ENCODE assay signal across 18 cellular contexts in the genomic region with DNA sequence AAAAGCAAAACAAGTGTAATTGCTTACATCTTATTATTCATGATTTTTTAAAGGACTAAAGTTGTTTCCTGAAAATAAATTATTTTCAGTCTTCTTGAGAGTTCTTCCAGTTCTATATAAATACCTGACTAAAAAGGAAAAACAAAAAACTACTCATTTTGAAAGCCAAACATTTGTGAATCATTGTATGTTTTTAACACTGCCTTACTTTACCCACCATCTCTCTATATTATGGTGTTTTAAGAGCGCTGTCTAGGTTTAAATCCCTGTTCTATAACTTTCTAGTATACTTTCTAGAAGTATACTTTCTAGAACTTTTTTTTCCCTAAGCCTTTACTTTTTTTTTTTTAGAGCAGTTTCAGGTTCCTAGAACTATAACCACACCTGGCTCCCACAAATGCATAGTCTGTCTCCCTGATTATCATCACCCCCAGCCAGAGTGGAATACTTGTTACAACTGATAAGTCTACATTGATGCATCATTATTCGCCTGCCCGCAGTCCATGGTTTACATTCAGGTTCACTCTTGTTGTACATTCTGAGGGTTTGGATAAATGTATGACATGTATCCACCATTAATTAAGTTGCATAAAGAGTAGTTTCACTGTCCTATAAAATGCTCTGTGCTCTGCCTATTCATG. TPM values are rescaled to one million over a fixed set of nuclear protein-coding genes. Genes with fewer than 3 reads are reported as not detected.
DNase-seq lines count a peak whose midpoint lies in the region; ATAC-seq and TF ChIP-seq lines count a peak whose summit lies in the region.
"Had no signal": no experiment of that assay in that cellular context is flagged by ENCODE, and none has a peak within 500 bp of the region (broad histone marks: within the 10 kb centered on the region; RNA-seq: fewer than 3 reads in every experiment).

No MANE protein-coding gene starts in this region.

- H3K4me1 ChIP-seq in stomach = peaks cover 28 to 87% (median 56%) of the 10 kb centered on the region in 4 donors
- H3K4me1 ChIP-seq: HAP-1 had no signal

- TF ChIP-seq POLR2A in stomach (IDR thresholded peaks at IDR 0.05) = no peak

- H3K4me3 Mint-ChIP-seq in activated CD4-positive, alpha-beta T cell treated with anti-CD3 and anti-CD28 coated beads, Interleukin-2, amount 10 ng/mL, durations not matched to agents 24 days and 14 days = no peak overlapping the region
- peak overlapping the region; percentile 9 for H3K4me3 Mint-ChIP-seq in natural killer cell treated with Interleukin-12 subunit alpha and Interleukin-12 subunit beta and Interleukin-15 and Interleukin-18, amount 100 ng/mL, for 72 hours
- no peak overlapping the region for H3K4me3 Mint-ChIP-seq in natural killer cell
- H3K4me3 Mint-ChIP-seq in activated naive CD8-positive, alpha-beta T cell treated with anti-CD3 and anti-CD28 coated beads, Interleukin-2, amount 50 U/mL, for 24 hours = no peak overlapping the region

- no peak overlapping the region for H3K4me3 ChIP-seq in stomach
- H3K4me3 ChIP-seq: HAP-1 had no signal

- 88 to 98% (median 94%) methylated on average over 3 of the region's 3 CpGs for WGBS in stomach, 5 donors

- H3K27ac ChIP-seq in stomach = no peak overlapping the region
- H3K27ac ChIP-seq: C4-2B had no signal

- TF ChIP-seq CTCF in natural killer cell (IDR thresholded peaks at IDR 0.05) (no peak), stomach (IDR thresholded peaks at IDR 0.05) (no peak)

- ATAC-seq in natural killer cell treated with Interleukin-12 subunit alpha and Interleukin-12 subunit beta and Interleukin-15 and Interleukin-18, amount 100 ng/mL, for 72 hours = peak in 1 of 2 donors; percentile 56
- ATAC-seq in natural killer cell (no peak), GM21576 (IDR thresholded peaks at IDR 0.05; ENCODE audit: unreplicated experiment) (no peak)
- ATAC-seq in activated naive CD8-positive, alpha-beta T cell treated with anti-CD3 and anti-CD28 coated beads, Interleukin-2, amount 50 U/mL, for 24 hours = peak; percentile 62
- ATAC-seq: Panc1, Right ventricle myocardium inferior had no signal

- peaks cover 50% of the 10 kb centered on the region for H3K4me1 Mint-ChIP-seq in activated CD4-positive, alpha-beta T cell treated with anti-CD3 and anti-CD28 coated beads, Interleukin-2, amount 10 ng/mL, durations not matched to agents 24 days and 14 days
- H3K4me1 Mint-ChIP-seq in natural killer cell treated with Interleukin-12 subunit alpha and Interleukin-12 subunit beta and Interleukin-15 and Interleukin-18, amount 100 ng/mL, for 72 hours (ENCODE audit: low read depth in 2 of 2) = peaks cover 34 to 36% of the 10 kb centered on the region in 2 donors
- peaks cover 52 to 55% of the 10 kb centered on the region in 2 donors for H3K4me1 Mint-ChIP-seq in natural killer cell
- peaks cover 78% of the 10 kb centered on the region for H3K4me1 Mint-ChIP-seq in activated naive CD8-positive, alpha-beta T cell treated with anti-CD3 and anti-CD28 coated beads, Interleukin-2, amount 50 U/mL, for 24 hours

- H3K9me3 Mint-ChIP-seq in activated CD4-positive, alpha-beta T cell treated with anti-CD3 and anti-CD28 coated beads, Interleukin-2, amount 10 ng/mL, durations not matched to agents 24 days and 14 days = no peaks in the 10 kb centered on the region
- H3K9me3 Mint-ChIP-seq in natural killer cell treated with Interleukin-12 subunit alpha and Interleukin-12 subunit beta and Interleukin-15 and Interleukin-18, amount 100 ng/mL, for 72 hours = no peaks in the 10 kb centered on the region
- no peaks in the 10 kb centered on the region for H3K9me3 Mint-ChIP-seq in natural killer cell
- no peaks in the 10 kb centered on the region for H3K9me3 Mint-ChIP-seq in activated naive CD8-positive, alpha-beta T cell treated with anti-CD3 and anti-CD28 coated beads, Interleukin-2, amount 50 U/mL, for 24 hours

- intact Hi-C loops in activated CD4-positive, alpha-beta T cell treated with anti-CD3 and anti-CD28 coated beads, Interleukin-2, amount 10 ng/mL, durations not matched to agents 24 days and 14 days (cut with micrococcal nuclease) = loop anchor here (1.0 kb wide), 3 partner anchors 10 to 21 kb away; a partner anchor contains a TSS
- intact Hi-C loops in natural killer cell (cut with micrococcal nuclease) = no loop called here
- intact Hi-C loops in stomach (cut with DNase I; ENCODE audit: low total_unique reads) = no loop called here

- no peaks in the 10 kb centered on the region for H3K27me3 Mint-ChIP-seq in activated CD4-positive, alpha-beta T cell treated with anti-CD3 and anti-CD28 coated beads, Interleukin-2, amount 10 ng/mL, durations not matched to agents 24 days and 14 days
- H3K27me3 Mint-ChIP-seq in natural killer cell treated with Interleukin-12 subunit alpha and Interleukin-12 subunit beta and Interleukin-15 and Interleukin-18, amount 100 ng/mL, for 72 hours = no peaks in the 10 kb centered on the region
- no peaks in the 10 kb centered on the region for H3K27me3 Mint-ChIP-seq in natural killer cell (ENCODE audit: low read depth in 2 of 2)
- H3K27me3 Mint-ChIP-seq in activated naive CD8-positive, alpha-beta T cell treated with anti-CD3 and anti-CD28 coated beads, Interleukin-2, amount 50 U/mL, for 24 hours = no peaks in the 10 kb centered on the region

- H3K27ac Mint-ChIP-seq in activated CD4-positive, alpha-beta T cell treated with anti-CD3 and anti-CD28 coated beads, Interleukin-2, amount 10 ng/mL, durations not matched to agents 24 days and 14 days = peak overlapping the region; percentile 15
- no peak overlapping the region for H3K27ac Mint-ChIP-seq in natural killer cell treated with Interleukin-12 subunit alpha and Interleukin-12 subunit beta and Interleukin-15 and Interleukin-18, amount 100 ng/mL, for 72 hours
- no peak overlapping the region for H3K27ac Mint-ChIP-seq in natural killer cell
- H3K27ac Mint-ChIP-seq in activated naive CD8-positive, alpha-beta T cell treated with anti-CD3 and anti-CD28 coated beads, Interleukin-2, amount 50 U/mL, for 24 hours = peak overlapping the region; percentile 15

- DNase-seq in activated CD4-positive, alpha-beta T cell treated with anti-CD3 and anti-CD28 coated beads, Interleukin-2, amount 10 ng/mL, durations not matched to agents 24 days and 14 days = no peak
- DNase-seq in activated CD4-positive, alpha-beta T cell treated with anti-CD3 and anti-CD28 coated beads, Interleukin-2, amount 50 U/mL, for 1 hour = no peak
- no peak for DNase-seq in natural killer cell treated with Interleukin-12 subunit alpha and Interleukin-12 subunit beta and Interleukin-15 and Interleukin-18, amount 100 ng/mL, for 72 hours (ENCODE audit: low spot score)
- DNase-seq in natural killer cell (no peak), NCI-H1092 (lab: John Stamatoyannopoulos, UW) (no peak), stomach (no peak)
- no peak for DNase-seq in activated naive CD8-positive, alpha-beta T cell treated with anti-CD3 and anti-CD28 coated beads, Interleukin-2, amount 50 U/mL, for 24 hours
- DNase-seq: Kasumi-1, NCI-H1417, NCI-H1930, NCI-H2171, NCI-H446 treated with DMSO at 0.1 percent for 48 hours, NCI-H748 treated with DMSO at 0.1 percent for 48 hours had no signal

- H3K27me3 ChIP-seq in stomach = no peaks in the 10 kb centered on the region

- no peak for TF ChIP-seq EP300 in stomach (IDR thresholded peaks at IDR 0.05)

- peaks cover 44% of the 10 kb centered on the region for H3K36me3 Mint-ChIP-seq in activated CD4-positive, alpha-beta T cell treated with anti-CD3 and anti-CD28 coated beads, Interleukin-2, amount 10 ng/mL, durations not matched to agents 24 days and 14 days (ENCODE audit: low read depth)
- no peaks in the 10 kb centered on the region for H3K36me3 Mint-ChIP-seq in natural killer cell treated with Interleukin-12 subunit alpha and Interleukin-12 subunit beta and Interleukin-15 and Interleukin-18, amount 100 ng/mL, for 72 hours
- H3K36me3 Mint-ChIP-seq in natural killer cell = no peaks in the 10 kb centered on the region
- H3K36me3 Mint-ChIP-seq in activated naive CD8-positive, alpha-beta T cell treated with anti-CD3 and anti-CD28 coated beads, Interleukin-2, amount 50 U/mL, for 24 hours (ENCODE audit: low read depth) = peaks cover 14% of the 10 kb centered on the region

- no peaks in the 10 kb centered on the region for H3K9me3 ChIP-seq in stomach
- H3K9me3 ChIP-seq: HAP-1 had no signal

- H3K36me3 ChIP-seq in stomach = peaks cover 3 to 8% (median 4%) of the 10 kb centered on the region in 4 donors

RNA-seq across cellular contexts. Expression of a gene that starts 9.8 kb away (rescaled TPM):
- total RNA-seq in activated CD4-positive, alpha-beta T cell treated with anti-CD3 and anti-CD28 coated beads, Interleukin-2, amount 10 ng/mL, durations not matched to agents 24 days and 14 days = 20.9 and 21.5 TPM in 2 replicates
- 10 to 100 TPM; 18.7 to 27.7 TPM for total RNA-seq in natural killer cell treated with Interleukin-12 subunit alpha and Interleukin-12 subunit beta and Interleukin-15 and Interleukin-18, amount 100 ng/mL, for 72 hours
- total RNA-seq in natural killer cell (10 to 100 TPM; 30.1 to 37.9 (median 36.5) TPM), stomach (10 to 100 TPM; 10.7 to 58.9 (median 27.5) TPM)
- 1 to 10 TPM; 2.8 to 4.1 (median 3.5) TPM for polyA plus RNA-seq in stomach

RNA-seq across cellular contexts. Expression of a gene that starts 43.2 kb away (rescaled TPM):
- total RNA-seq in activated CD4-positive, alpha-beta T cell treated with anti-CD3 and anti-CD28 coated beads, Interleukin-2, amount 10 ng/mL, durations not matched to agents 24 days and 14 days = 15.6 and 19.2 TPM in 2 replicates
- 10 to 100 TPM; 29.0 to 44.0 TPM for total RNA-seq in natural killer cell treated with Interleukin-12 subunit alpha and Interleukin-12 subunit beta and Interleukin-15 and Interleukin-18, amount 100 ng/mL, for 72 hours
- total RNA-seq in natural killer cell (10 to 100 TPM; 37.1 to 40.7 (median 40.6) TPM), stomach (10 to 100 TPM in 4 of 5 donors, 1 to 10 TPM in 1; 7.0 to 48.2 (median 38.2) TPM)
- 1 to 10 TPM; 3.9 to 8.2 (median 8.2) TPM for polyA plus RNA-seq in stomach

Comparison
In these comparisons a context has a peak if more than half of its experiments do, and no peak if none do; other contexts are left out.
1. H3K27ac Mint-ChIP-seq: peak in activated CD4-positive, alpha-beta T cell treated with anti-CD3 and anti-CD28 coated beads, Interleukin-2, amount 10 ng/mL, durations not matched to agents 24 days and 14 days (single experiment) and activated naive CD8-positive, alpha-beta T cell treated with anti-CD3 and anti-CD28 coated beads, Interleukin-2, amount 50 U/mL, for 24 hours (single experiment); none in natural killer cell treated with Interleukin-12 subunit alpha and Interleukin-12 subunit beta and Interleukin-15 and Interleukin-18, amount 100 ng/mL, for 72 hours (0 of 2) and natural killer cell (0 of 2).